ENCODE assay signal across 8 cellular contexts in the genomic region with DNA sequence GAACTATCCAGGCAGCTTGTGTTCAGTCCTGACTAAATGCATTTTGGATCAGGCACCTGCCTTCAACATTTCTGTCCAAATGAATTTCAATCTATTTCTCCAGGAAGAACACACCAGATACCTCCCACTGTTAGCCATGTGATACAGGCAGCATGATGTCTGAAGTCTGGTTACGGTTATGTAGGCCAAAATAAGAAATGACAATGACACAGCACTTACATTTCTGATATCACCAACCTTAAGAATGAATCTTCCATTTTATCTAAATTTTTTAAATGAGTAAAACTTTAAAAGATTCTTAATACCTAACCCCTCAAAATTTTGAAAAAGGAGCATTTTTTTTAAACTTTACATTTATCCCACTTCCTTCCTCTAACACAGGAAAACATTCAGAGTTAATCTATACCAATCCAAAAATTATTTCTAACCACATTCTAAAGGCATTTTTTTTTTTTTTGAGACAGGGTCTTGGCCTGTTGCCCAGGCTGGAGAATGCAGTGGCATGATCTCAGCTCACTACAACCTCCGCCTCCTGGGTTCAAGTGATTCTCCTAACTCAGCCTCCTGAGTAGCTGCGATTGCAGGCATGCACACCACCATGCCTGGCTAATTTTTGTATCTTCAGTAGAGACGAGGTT. TPM values are rescaled to one million over a fixed set of nuclear protein-coding genes. Genes with fewer than 3 reads are reported as not detected.
DNase-seq lines count a peak whose midpoint lies in the region; ATAC-seq and TF ChIP-seq lines count a peak whose summit lies in the region.

TSS of gene MAP4 (minus strand) at position 81 of the 638 bp plus-strand sequence. CDS start 17,556 bp downstream, outside the sequence.

- H3K27ac ChIP-seq in angular gyrus (ENCODE audit: low read depth, low read length), result peak within 1 kb of the TSS; percentile 30
- peak within 1 kb of the TSS; percentile 28 to 81 (median 70) for H3K27ac ChIP-seq in stomach

- intact Hi-C loops in stomach (cut with DNase I; ENCODE audit: low total_unique reads), result no loop called here

- DNase-seq in NCI-H2029 (lab: John Stamatoyannopoulos, UW), result peak; percentile 13
- DNase-seq in NCI-H2029 treated with DMSO at 0.1 percent for 48 hours (lab: John Stamatoyannopoulos, UW), result no peak
- peak; percentile 58 for DNase-seq in inferior parietal cortex (ENCODE audit: extremely low spot score)
- no peak for DNase-seq in stomach
- no peak for DNase-seq in midbrain (lab: John Stamatoyannopoulos, UW)
- DNase-seq in stimulated activated naive CD4-positive, alpha-beta T cell (lab: John Stamatoyannopoulos, UW), result no peak

- H3K9me3 ChIP-seq in stomach, result no peaks in the 10 kb centered on the region

- H3K4me3 ChIP-seq in stomach, result no peak within 1 kb of the TSS

- TF ChIP-seq CTCF in stomach (IDR thresholded peaks at IDR 0.05), result no peak

- no peak for ATAC-seq in HG03442 (IDR thresholded peaks at IDR 0.05; ENCODE audit: unreplicated experiment)

- TF ChIP-seq POLR2A in stomach (IDR thresholded peaks at IDR 0.05), result no peak

- H3K27me3 ChIP-seq in stomach, result no peaks in the 10 kb centered on the region

- no peaks in the 10 kb centered on the region for H3K36me3 ChIP-seq in stomach

- TF ChIP-seq EP300 in stomach (IDR thresholded peaks at IDR 0.05), result no peak

- peaks cover 51 to 91% (median 74%) of the 10 kb centered on the region in 4 donors for H3K4me1 ChIP-seq in stomach

- 55 to 68% (median 67%) methylated on average over 4 of the region's 4 CpGs for WGBS in stomach, 5 donors

RNA-seq across cellular contexts. Expression of gene MAP4, which starts in this region (rescaled TPM):
- total RNA-seq in stomach, result 100 to 1,000 TPM in 3 of 5 donors, 10 to 100 TPM in 2; 31.0 to 146 (median 105) TPM
- polyA plus RNA-seq in stomach, result 10 to 100 TPM; 44.3 to 98.5 (median 75.5) TPM

Comparison
In these comparisons a context has a peak if more than half of its experiments do, and no peak if none do; other contexts are left out.
1. DNase-seq: peak in NCI-H2029 (single experiment) and inferior parietal cortex (single experiment); none in NCI-H2029 treated with DMSO at 0.1 percent for 48 hours (single experiment), stomach (single experiment), midbrain (single experiment) and stimulated activated naive CD4-positive, alpha-beta T cell (0 of 6).